Comparison of ENCODE assay signal across 15 cellular contexts in genomic region chr7:139092090-139092796, GRCh38. TPM values are rescaled to one million over a fixed set of nuclear protein-coding genes. Genes with fewer than 3 reads are reported as not detected.
DNase-seq lines count a peak whose midpoint lies in the region; ATAC-seq, FAIRE-seq and TF ChIP-seq lines count a peak whose summit lies in the region.
"Had no signal": no experiment of that assay in that cellular context is flagged by ENCODE, and none has a peak within 500 bp of the region (broad histone marks: within the 10 kb centered on the region; RNA-seq: fewer than 3 reads in every experiment).

No MANE protein-coding gene starts in this region.

- peak overlapping the region; percentile 84 for H3K4me3 Mint-ChIP-seq in activated naive CD4-positive, alpha-beta T cell treated with anti-CD3 and anti-CD28 coated beads, Interleukin-2, amount 50 U/mL, for 24 hours
- peak overlapping the region; percentile 85 to 86 for H3K4me3 Mint-ChIP-seq in activated T-cell treated with anti-CD3 and anti-CD28 coated beads, Interleukin-2, amount 50 U/mL, for 72 hours
- no peak overlapping the region for H3K4me3 Mint-ChIP-seq in memory B cell

- peaks cover 16% of the 10 kb centered on the region for H3K4me1 ChIP-seq in upper lobe of right lung

- peaks cover 4% of the 10 kb centered on the region for H3K9me3 Mint-ChIP-seq in activated naive CD4-positive, alpha-beta T cell treated with anti-CD3 and anti-CD28 coated beads, Interleukin-2, amount 50 U/mL, for 24 hours
- H3K9me3 Mint-ChIP-seq in activated T-cell treated with anti-CD3 and anti-CD28 coated beads, Interleukin-2, amount 50 U/mL, for 72 hours: peaks cover 2 to 5% of the 10 kb centered on the region in 2 donors
- peaks cover under 1% of the 10 kb centered on the region for H3K9me3 Mint-ChIP-seq in memory B cell

- peak overlapping the region; percentile 31 for H3K27ac ChIP-seq in upper lobe of right lung
- H3K27ac ChIP-seq: SK-N-MC, thoracic aorta, VCaP had no signal

- FAIRE-seq in frontal cortex (lab: Jason Lieb, UNC): no peak

- H3K27me3 Mint-ChIP-seq in activated naive CD4-positive, alpha-beta T cell treated with anti-CD3 and anti-CD28 coated beads, Interleukin-2, amount 50 U/mL, for 24 hours: no peaks in the 10 kb centered on the region
- no peaks in the 10 kb centered on the region for H3K27me3 Mint-ChIP-seq in activated T-cell treated with anti-CD3 and anti-CD28 coated beads, Interleukin-2, amount 50 U/mL, for 72 hours (ENCODE audit: low read depth)
- H3K27me3 Mint-ChIP-seq in memory B cell: no peaks in the 10 kb centered on the region

- H3K27me3 ChIP-seq in upper lobe of right lung: no peaks in the 10 kb centered on the region

- H3K27ac Mint-ChIP-seq in activated naive CD4-positive, alpha-beta T cell treated with anti-CD3 and anti-CD28 coated beads, Interleukin-2, amount 50 U/mL, for 24 hours: peak overlapping the region; percentile 87
- H3K27ac Mint-ChIP-seq in activated T-cell treated with anti-CD3 and anti-CD28 coated beads, Interleukin-2, amount 50 U/mL, for 72 hours: peak overlapping the region; percentile 85
- peak overlapping the region; percentile 86 for H3K27ac Mint-ChIP-seq in memory B cell

- DNase-seq in activated naive CD4-positive, alpha-beta T cell treated with Interleukin-2 at 50 U/mL for 16 hours: no peak
- no peak for DNase-seq in activated T-cell treated with anti-CD3 and anti-CD28 coated beads, Interleukin-2, amount 50 U/mL, for 72 hours
- DNase-seq in memory B cell (ENCODE audit: low spot score in 2 of 2) (no peak), upper lobe of right lung (no peak), DMS114 treated with DMSO at 0.1 percent for 48 hours (lab: John Stamatoyannopoulos, UW; ENCODE audit: unreplicated experiment) (no peak), frontal cortex (ENCODE audit: low spot score in 2 of 2) (no peak), inferior parietal cortex (ENCODE audit: extremely low spot score) (no peak)
- DNase-seq: activated effector memory CD4-positive, alpha-beta T cell treated with Interleukin-2 at 50 U/mL for 16 hours; foreskin melanocyte; IMR-90; NCI-H1092 treated with DMSO at 0.1 percent for 48 hours had no signal

- H3K9me3 ChIP-seq in upper lobe of right lung: no peaks in the 10 kb centered on the region
- H3K9me3 ChIP-seq: thoracic aorta had no signal

- no peak for TF ChIP-seq CTCF in upper lobe of right lung (IDR thresholded peaks at IDR 0.05)

- H3K36me3 Mint-ChIP-seq in activated naive CD4-positive, alpha-beta T cell treated with anti-CD3 and anti-CD28 coated beads, Interleukin-2, amount 50 U/mL, for 24 hours: peaks cover 23% of the 10 kb centered on the region
- H3K36me3 Mint-ChIP-seq in activated T-cell treated with anti-CD3 and anti-CD28 coated beads, Interleukin-2, amount 50 U/mL, for 72 hours (ENCODE audit: insufficient read depth in 2 of 2): peaks cover 21 to 43% of the 10 kb centered on the region in 2 donors
- H3K36me3 Mint-ChIP-seq in memory B cell: peaks cover 21% of the 10 kb centered on the region

- H3K36me3 ChIP-seq in upper lobe of right lung: peaks cover 32% of the 10 kb centered on the region

- no peak for ATAC-seq in activated T-cell treated with anti-CD3 and anti-CD28 coated beads, Interleukin-2, amount 50 U/mL, for 72 hours (replicated peaks in 1 of 2)
- ATAC-seq in memory B cell (ENCODE audit: low read depth) (no peak), upper lobe of right lung (no peak)

- intact Hi-C loops in upper lobe of right lung (cut with DNase I): no loop called here

- H3K4me1 Mint-ChIP-seq in activated naive CD4-positive, alpha-beta T cell treated with anti-CD3 and anti-CD28 coated beads, Interleukin-2, amount 50 U/mL, for 24 hours: peaks cover 91% of the 10 kb centered on the region
- peaks cover 88% of the 10 kb centered on the region for H3K4me1 Mint-ChIP-seq in activated T-cell treated with anti-CD3 and anti-CD28 coated beads, Interleukin-2, amount 50 U/mL, for 72 hours (ENCODE audit: low read depth)
- H3K4me1 Mint-ChIP-seq in memory B cell: peaks cover 47% of the 10 kb centered on the region

- H3K4me3 ChIP-seq in upper lobe of right lung: no peak overlapping the region
- H3K4me3 ChIP-seq: SK-N-MC, thoracic aorta had no signal

RNA-seq across cellular contexts. Expression of gene ZC3HAV1, which starts 17.3 kb away (rescaled TPM):
- total RNA-seq in activated T-cell treated with anti-CD3 and anti-CD28 coated beads, Interleukin-2, amount 50 U/mL, for 72 hours: 100 to 1,000 TPM in 1 of 2 donors, 10 to 100 TPM in 1; 78.1 to 114 TPM
- total RNA-seq in upper lobe of right lung (36.0 TPM), frontal cortex (4.1 TPM)

RNA-seq across cellular contexts. Expression of gene ZC3HAV1L, which starts 56.4 kb away (rescaled TPM):
- total RNA-seq in activated T-cell treated with anti-CD3 and anti-CD28 coated beads, Interleukin-2, amount 50 U/mL, for 72 hours: 1 to 10 TPM; 6.3 to 9.8 TPM
- total RNA-seq in upper lobe of right lung (6.4 TPM), frontal cortex (5.7 TPM)
